Comparison of ENCODE assay signal across 10 cellular contexts in the genomic region with DNA sequence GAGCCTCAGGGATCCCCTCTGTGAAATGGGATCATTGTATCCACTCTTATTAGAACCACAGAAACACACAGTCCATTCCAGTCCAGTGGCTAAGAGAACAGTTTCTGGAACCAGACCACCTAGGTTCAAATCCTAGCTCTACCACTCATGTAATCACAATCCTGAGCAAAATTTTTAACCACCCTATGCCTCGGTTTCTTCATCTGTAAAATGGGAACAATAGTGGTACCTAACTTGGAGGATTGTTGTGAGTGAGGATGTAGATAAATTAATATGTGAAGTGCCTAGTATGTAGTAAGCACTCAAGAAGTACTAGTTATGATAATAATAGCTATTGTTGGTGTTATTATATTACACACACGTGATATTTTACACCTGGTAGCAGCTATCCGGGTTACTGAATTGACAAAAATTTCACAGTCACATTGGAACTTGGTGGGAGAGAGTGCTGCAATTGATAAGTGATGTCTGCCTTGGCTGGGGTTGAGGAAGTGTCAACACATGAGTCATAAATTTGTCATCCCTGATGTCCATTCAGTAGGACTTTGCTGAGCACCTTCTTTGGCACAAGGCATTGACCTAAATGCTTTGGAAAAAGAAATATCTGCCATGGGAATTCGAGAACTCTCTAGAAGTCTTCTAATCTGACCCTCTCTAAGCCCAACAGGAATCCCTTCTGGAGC.
DNase-seq lines count a peak whose midpoint lies in the region; ATAC-seq and TF ChIP-seq lines count a peak whose summit lies in the region.
"Had no signal": no experiment of that assay in that cellular context is flagged by ENCODE, and none has a peak within 500 bp of the region (broad histone marks: within the 10 kb centered on the region; RNA-seq: fewer than 3 reads in every experiment).

No MANE protein-coding gene starts in this region.

- TF ChIP-seq POLR2A in body of pancreas (IDR thresholded peaks at IDR 0.05) (no peak), testis (IDR thresholded peaks at IDR 0.05) (no peak)

- TF ChIP-seq CTCF in body of pancreas (IDR thresholded peaks at IDR 0.05) (no peak), testis (IDR thresholded peaks at IDR 0.05) (no peak)

- H3K36me3 ChIP-seq in body of pancreas (replicated peaks in 1 of 2; ENCODE audit: insufficient read depth in 1 of 2, low read depth in 2 of 2): no peaks in the 10 kb centered on the region
- H3K36me3 ChIP-seq in testis (ENCODE audit: low read depth, missing control alignments): no peaks in the 10 kb centered on the region
- H3K36me3 ChIP-seq: thyroid gland had no signal

- in situ Hi-C loops in Caki2 (cut with HindIII; ENCODE audit: low pct_unique_long_range_greater_than_20kb, low sequenced_read_pairs): no loop called here

- H3K27me3 ChIP-seq in body of pancreas (no peaks in the 10 kb centered on the region), testis (no peaks in the 10 kb centered on the region)
- H3K27me3 ChIP-seq: thyroid gland had no signal

- no peaks in the 10 kb centered on the region for H3K4me1 ChIP-seq in body of pancreas
- peaks cover 5% of the 10 kb centered on the region for H3K4me1 ChIP-seq in testis
- H3K4me1 ChIP-seq: thyroid gland had no signal

- H3K9me3 ChIP-seq in body of pancreas: no peaks in the 10 kb centered on the region
- no peaks in the 10 kb centered on the region for H3K9me3 ChIP-seq in testis
- H3K9me3 ChIP-seq: thyroid gland had no signal

- DNase-seq in Caki2 (ENCODE audit: low read depth): peak; percentile 32
- DNase-seq in LHCN-M2 (ENCODE audit: low read depth): peak; percentile 78
- DNase-seq in body of pancreas: peak in 1 of 4 donors; percentile 18
- DNase-seq in left lobe of liver (ENCODE audit: low spot score): no peak
- no peak for DNase-seq in testis
- no peak for DNase-seq in NCI-H446 (lab: John Stamatoyannopoulos, UW)
- no peak for DNase-seq in NCI-H1694 treated with DMSO at 0.1 percent for 48 hours (lab: John Stamatoyannopoulos, UW)
- DNase-seq: thyroid gland had no signal

- intact Hi-C loops in body of pancreas (cut with DNase I) (no loop called here), testis (cut with DNase I; ENCODE audit: low total_unique reads) (no loop called here)

- H3K27ac ChIP-seq in body of pancreas: no peak overlapping the region
- H3K27ac ChIP-seq in testis: no peak overlapping the region
- H3K27ac ChIP-seq: thyroid gland had no signal

- WGBS in body of pancreas, 2 donors: 63 to 68% methylated on average over 4 of the region's 4 CpGs
- 82 to 90% methylated on average over 4 of the region's 4 CpGs for WGBS in testis, 2 donors

- no peak overlapping the region for H3K4me3 ChIP-seq in body of pancreas
- H3K4me3 ChIP-seq in testis: no peak overlapping the region
- H3K4me3 ChIP-seq: thyroid gland had no signal

- ATAC-seq in body of pancreas (peak; percentile 50), left lobe of liver (peak; percentile 83), HG03196 (IDR thresholded peaks at IDR 0.05; ENCODE audit: unreplicated experiment) (no peak)
- ATAC-seq: activated CD4-positive, CD25-positive, alpha-beta regulatory T cell treated with anti-CD3 and anti-CD28 coated beads, Interleukin-2, amount 50 U/mL, for 24 hours had no signal

Comparison
In these comparisons a context has a peak if more than half of its experiments do, and no peak if none do; other contexts are left out.
1. DNase-seq: peak in Caki2 (single experiment) and LHCN-M2 (single experiment); none in left lobe of liver (single experiment), testis (single experiment), NCI-H446 (0 of 2) and NCI-H1694 treated with DMSO at 0.1 percent for 48 hours (single experiment).